Comparison of ENCODE assay signal across 14 cellular contexts in genomic region chr18:76397631-76398030, GRCh38.
DNase-seq lines count a peak whose midpoint lies in the region; ATAC-seq and TF ChIP-seq lines count a peak whose summit lies in the region.
"Had no signal": no experiment of that assay in that cellular context is flagged by ENCODE, and none has a peak within 500 bp of the region (broad histone marks: within the 10 kb centered on the region; RNA-seq: fewer than 3 reads in every experiment).

No MANE protein-coding gene starts in this region.

- ATAC-seq in DND-41 (ENCODE audit: insufficient read depth, low read depth): no peak
- ATAC-seq: GM12878, HCT116 had no signal

- H3K9me3 ChIP-seq in DND-41 (ENCODE audit: insufficient read depth, low read length, severe bottlenecking): no peaks in the 10 kb centered on the region
- H3K9me3 ChIP-seq in sigmoid colon: no peaks in the 10 kb centered on the region
- H3K9me3 ChIP-seq in vagina: no peaks in the 10 kb centered on the region
- H3K9me3 ChIP-seq: BE2C, Caco-2 had no signal

- H3K27ac Mint-ChIP-seq in dendritic cell treated with granulocyte-macrophage colony-stimulating factor and Interleukin-4, amounts not matched to agents 40 ng/mL and 50 ng/mL, for 4 days: peak overlapping the region; percentile 31
- no peak overlapping the region for H3K27ac Mint-ChIP-seq in activated T-helper 2 cell treated with anti-CD3 and anti-CD28 coated beads, Interferon-gamma antibody, Interleukin-2, Interleukin-4, amounts not matched to agents 10 μg/mL and 5 μg/mL and 100 μg/mL, durations not matched to agents 14 hours and 24 hours and 36 hours

- no peak for TF ChIP-seq CTCF in DND-41 (IDR thresholded peaks at IDR 0.05; ENCODE audit: borderline replicate concordance, extremely low read depth, low read length, poor library complexity, severe bottlenecking)
- no peak for TF ChIP-seq CTCF in sigmoid colon (IDR thresholded peaks at IDR 0.05)
- no peak for TF ChIP-seq CTCF in vagina (IDR thresholded peaks at IDR 0.05)

- H3K4me1 ChIP-seq in DND-41 (ENCODE audit: insufficient read depth, low read length) (peaks cover 42% of the 10 kb centered on the region), sigmoid colon (peaks cover 0 to 22% (median 4%) of the 10 kb centered on the region in 4 donors), vagina (peaks cover 52% of the 10 kb centered on the region)
- H3K4me1 ChIP-seq: BE2C, Caco-2 had no signal

- peak overlapping the region; percentile 65 for H3K27ac ChIP-seq in DND-41 (ENCODE audit: low read length)
- H3K27ac ChIP-seq in sigmoid colon: no peak overlapping the region
- H3K27ac ChIP-seq in vagina: peak overlapping the region; percentile 79
- H3K27ac ChIP-seq: GM23248 had no signal

- 86 to 91% methylated on average over 5 of the region's 5 CpGs for WGBS in sigmoid colon, 2 donors

- peaks cover 58% of the 10 kb centered on the region for H3K4me1 Mint-ChIP-seq in dendritic cell treated with granulocyte-macrophage colony-stimulating factor and Interleukin-4, amounts not matched to agents 40 ng/mL and 50 ng/mL, for 4 days (ENCODE audit: low read depth)
- peaks cover 4% of the 10 kb centered on the region for H3K4me1 Mint-ChIP-seq in activated T-helper 2 cell treated with anti-CD3 and anti-CD28 coated beads, Interferon-gamma antibody, Interleukin-2, Interleukin-4, amounts not matched to agents 10 μg/mL and 5 μg/mL and 100 μg/mL, durations not matched to agents 14 hours and 24 hours and 36 hours (ENCODE audit: low read depth)

- intact Hi-C loops in dendritic cell treated with granulocyte-macrophage colony-stimulating factor and Interleukin-4, amounts not matched to agents 40 ng/mL and 50 ng/mL, for 4 days (cut with micrococcal nuclease): loop anchor here (2.0 to 5.0 kb wide), 2 partner anchors 80 to 225 kb away; no protein-coding TSS in a partner anchor
- intact Hi-C loops in sigmoid colon (cut with DNase I): loop anchor here (5.0 kb wide), 1 partner anchor 100 kb away; the partner anchor contains the start of gene ZNF516
- intact Hi-C loops in vagina (cut with DNase I): no loop called here
- intact Hi-C loops in activated T-helper 2 cell treated with anti-CD3 and anti-CD28 coated beads, Interferon-gamma antibody, Interleukin-2, Interleukin-4, amounts not matched to agents 10 μg/mL and 5 μg/mL and 100 μg/mL, durations not matched to agents 14 hours and 24 hours and 36 hours (cut with micrococcal nuclease): no loop called here

- H3K36me3 ChIP-seq in DND-41 (ENCODE audit: insufficient read depth, low read length): no peaks in the 10 kb centered on the region
- H3K36me3 ChIP-seq in sigmoid colon: no peaks in the 10 kb centered on the region
- H3K36me3 ChIP-seq in vagina: no peaks in the 10 kb centered on the region
- H3K36me3 ChIP-seq: BE2C had no signal

- peaks cover 54% of the 10 kb centered on the region for H3K36me3 Mint-ChIP-seq in dendritic cell treated with granulocyte-macrophage colony-stimulating factor and Interleukin-4, amounts not matched to agents 40 ng/mL and 50 ng/mL, for 4 days (ENCODE audit: low read depth)
- no peaks in the 10 kb centered on the region for H3K36me3 Mint-ChIP-seq in activated T-helper 2 cell treated with anti-CD3 and anti-CD28 coated beads, Interferon-gamma antibody, Interleukin-2, Interleukin-4, amounts not matched to agents 10 μg/mL and 5 μg/mL and 100 μg/mL, durations not matched to agents 14 hours and 24 hours and 36 hours (ENCODE audit: low read depth)
- H3K36me3 Mint-ChIP-seq: CD8-positive, alpha-beta memory T cell had no signal

- no peaks in the 10 kb centered on the region for H3K79me2 ChIP-seq in DND-41 (ENCODE audit: insufficient read depth, low read length)

- TF ChIP-seq EP300 in sigmoid colon (IDR thresholded peaks at IDR 0.05): no peak

- H3K27me3 Mint-ChIP-seq in dendritic cell treated with granulocyte-macrophage colony-stimulating factor and Interleukin-4, amounts not matched to agents 40 ng/mL and 50 ng/mL, for 4 days: no peaks in the 10 kb centered on the region
- H3K27me3 Mint-ChIP-seq in activated T-helper 2 cell treated with anti-CD3 and anti-CD28 coated beads, Interferon-gamma antibody, Interleukin-2, Interleukin-4, amounts not matched to agents 10 μg/mL and 5 μg/mL and 100 μg/mL, durations not matched to agents 14 hours and 24 hours and 36 hours (ENCODE audit: low read depth): peaks cover 4% of the 10 kb centered on the region
- H3K27me3 Mint-ChIP-seq: CD8-positive, alpha-beta memory T cell had no signal

- DNase-seq in DND-41: no peak
- peak; percentile 54 for DNase-seq in sigmoid colon
- DNase-seq in vagina (ENCODE audit: extremely low spot score in 2 of 2): no peak
- DNase-seq in DMS114 treated with DMSO at 0.1 percent for 48 hours (lab: John Stamatoyannopoulos, UW; ENCODE audit: unreplicated experiment): no peak
- DNase-seq in activated T-helper 2 cell treated with anti-CD3 and anti-CD28 coated beads, Interferon-gamma antibody, Interleukin-2, Interleukin-4, amounts not matched to agents 10 μg/mL and 5 μg/mL and 100 μg/mL, durations not matched to agents 14 hours and 24 hours and 36 hours (ENCODE audit: low spot score): no peak
- no peak for DNase-seq in NOMO-1 (lab: John Stamatoyannopoulos, UW; ENCODE audit: unreplicated experiment in 2 of 2)
- DNase-seq: BE2C; Caco-2; CD8-positive, alpha-beta memory T cell; DMS53; GM23248 had no signal

- no peak overlapping the region for H2AFZ ChIP-seq in DND-41 (ENCODE audit: low read depth, low read length)
- H2AFZ ChIP-seq: GM23248 had no signal

- H3K9me3 Mint-ChIP-seq in dendritic cell treated with granulocyte-macrophage colony-stimulating factor and Interleukin-4, amounts not matched to agents 40 ng/mL and 50 ng/mL, for 4 days: no peaks in the 10 kb centered on the region
- H3K9me3 Mint-ChIP-seq in activated T-helper 2 cell treated with anti-CD3 and anti-CD28 coated beads, Interferon-gamma antibody, Interleukin-2, Interleukin-4, amounts not matched to agents 10 μg/mL and 5 μg/mL and 100 μg/mL, durations not matched to agents 14 hours and 24 hours and 36 hours: no peaks in the 10 kb centered on the region
- H3K9me3 Mint-ChIP-seq: CD8-positive, alpha-beta memory T cell had no signal

- TF ChIP-seq POLR2A in sigmoid colon (IDR thresholded peaks at IDR 0.05) (no peak), vagina (IDR thresholded peaks at IDR 0.05) (no peak)

- no peaks in the 10 kb centered on the region for H4K20me1 ChIP-seq in DND-41 (ENCODE audit: insufficient read depth, low read length)

- H3K27me3 ChIP-seq in DND-41 (ENCODE audit: insufficient read depth, low read length, poor library complexity) (no peaks in the 10 kb centered on the region), sigmoid colon (no peaks in the 10 kb centered on the region), vagina (no peaks in the 10 kb centered on the region)
- H3K27me3 ChIP-seq: BE2C had no signal

- H3K4me2 ChIP-seq in DND-41 (ENCODE audit: insufficient read depth, low read length): no peak overlapping the region

- no peak overlapping the region for H3K4me3 ChIP-seq in DND-41 (ENCODE audit: low read depth in 1 of 2, low read length in 2 of 2)
- no peak overlapping the region for H3K4me3 ChIP-seq in sigmoid colon
- no peak overlapping the region for H3K4me3 ChIP-seq in vagina
- H3K4me3 ChIP-seq: GM12878, GM23248 had no signal

- no peak overlapping the region for H3K4me3 Mint-ChIP-seq in dendritic cell treated with granulocyte-macrophage colony-stimulating factor and Interleukin-4, amounts not matched to agents 40 ng/mL and 50 ng/mL, for 4 days
- no peak overlapping the region for H3K4me3 Mint-ChIP-seq in activated T-helper 2 cell treated with anti-CD3 and anti-CD28 coated beads, Interferon-gamma antibody, Interleukin-2, Interleukin-4, amounts not matched to agents 10 μg/mL and 5 μg/mL and 100 μg/mL, durations not matched to agents 14 hours and 24 hours and 36 hours (ENCODE audit: low read depth)
- H3K4me3 Mint-ChIP-seq: CD8-positive, alpha-beta memory T cell had no signal

- H3K9ac ChIP-seq in DND-41 (ENCODE audit: low read depth, low read length): no peak overlapping the region
- H3K9ac ChIP-seq: GM23248 had no signal

Comparison
In these comparisons a context has a peak if more than half of its experiments do, and no peak if none do; other contexts are left out.
1. H3K27ac ChIP-seq: peak in DND-41 (single experiment) and vagina (single experiment); none in sigmoid colon (0 of 4).
2. intact Hi-C loops: an anchor here in dendritic cell treated with granulocyte-macrophage colony-stimulating factor and Interleukin-4, amounts not matched to agents 40 ng/mL and 50 ng/mL, for 4 days (2.0 to 5.0 kb wide) and sigmoid colon (5.0 kb wide); none called in vagina and activated T-helper 2 cell treated with anti-CD3 and anti-CD28 coated beads, Interferon-gamma antibody, Interleukin-2, Interleukin-4, amounts not matched to agents 10 μg/mL and 5 μg/mL and 100 μg/mL, durations not matched to agents 14 hours and 24 hours and 36 hours.